In the genomic region with DNA sequence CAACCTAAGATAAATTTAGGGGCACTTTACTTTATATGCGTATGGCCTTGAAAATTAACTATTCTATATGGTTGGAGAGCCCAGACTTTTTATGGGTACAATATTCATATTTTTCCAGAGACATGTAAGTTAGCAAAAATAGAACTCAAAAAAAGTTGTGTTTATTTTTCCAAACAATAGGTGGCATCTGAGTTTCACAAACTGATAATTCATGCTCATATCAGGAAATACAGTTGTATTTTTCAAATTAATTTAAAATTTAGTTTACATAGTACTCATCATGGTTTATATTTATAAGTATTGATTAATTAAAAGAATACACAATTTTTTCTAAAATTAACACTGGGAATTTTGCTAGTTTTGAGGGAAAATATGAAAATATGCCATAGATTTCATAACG, we compare ENCODE assay signal across 16 cellular contexts. TPM values are rescaled to one million over a fixed set of nuclear protein-coding genes. Genes with fewer than 3 reads are reported as not detected.
DNase-seq lines count a peak whose midpoint lies in the region; ATAC-seq and TF ChIP-seq lines count a peak whose summit lies in the region.
"Had no signal": no experiment of that assay in that cellular context is flagged by ENCODE, and none has a peak within 500 bp of the region (broad histone marks: within the 10 kb centered on the region; RNA-seq: fewer than 3 reads in every experiment).

No MANE protein-coding gene starts in this region.

- 90% methylated on average over 2 of the region's 2 CpGs for WGBS in mammary epithelial cell (ENCODE audit: low coverage, missing lambda C conversion rate)

- H3K27me3 ChIP-seq in breast epithelium (no peaks in the 10 kb centered on the region), mammary epithelial cell (ENCODE audit: insufficient read depth, low read length) (no peaks in the 10 kb centered on the region), thoracic aorta (replicated peaks; ENCODE audit: insufficient read depth) (no peaks in the 10 kb centered on the region)
- H3K27me3 ChIP-seq: vagina had no signal

- no peak overlapping the region for H2AFZ ChIP-seq in mammary epithelial cell (ENCODE audit: low read depth, low read length)

- ATAC-seq in thoracic aorta (ENCODE audit: insufficient number of reproducible peaks, low FRiP score, low read depth) (no peak), WTC11 (no peak)

- dilution Hi-C loops in mammary epithelial cell (cut with HindIII; ENCODE audit: low sequenced_read_pairs) = no loop called here

- H3K36me3 ChIP-seq in breast epithelium (no peaks in the 10 kb centered on the region), mammary epithelial cell (ENCODE audit: insufficient read depth, low read length) (no peaks in the 10 kb centered on the region), thoracic aorta (no peaks in the 10 kb centered on the region)
- H3K36me3 ChIP-seq: vagina had no signal

- H3K4me2 ChIP-seq in mammary epithelial cell (ENCODE audit: insufficient read depth, low read depth, low read length) = no peak overlapping the region

- TF ChIP-seq POLR2A in breast epithelium (IDR thresholded peaks at IDR 0.05) = no peak

- intact Hi-C loops in MCF 10A (cut with micrococcal nuclease) = loop anchor here (1.0 to 10.0 kb wide), 6 partner anchors 93 to 918 kb away; no protein-coding TSS in a partner anchor
- intact Hi-C loops in breast epithelium (cut with DNase I; ENCODE audit: low total_unique reads) = no loop called here
- intact Hi-C loops in mammary epithelial cell (cut with micrococcal nuclease) = loop anchor here (1.0 to 10.0 kb wide), 2 partner anchors 331 to 916 kb away; no protein-coding TSS in a partner anchor

- H3K4me3 ChIP-seq in breast epithelium (no peak overlapping the region), mammary epithelial cell (replicated peaks in 1 of 3; ENCODE audit: insufficient read depth in 1 of 3, low read depth in 2 of 3, low read length in 3 of 3) (no peak overlapping the region), thoracic aorta (no peak overlapping the region)
- H3K4me3 ChIP-seq: vagina had no signal

- H3K36me3 Mint-ChIP-seq in MCF 10A (ENCODE audit: insufficient read depth, unreplicated experiment) (no peaks in the 10 kb centered on the region), WTC11 (no peaks in the 10 kb centered on the region)

- DNase-seq in MCF 10A (ENCODE audit: unreplicated experiment) (no peak), breast epithelium (ENCODE audit: low spot score in 2 of 2) (no peak), MV-4-11 (lab: John Stamatoyannopoulos, UW) (peak; percentile 13), mammary epithelial cell (no peak), thoracic aorta (ENCODE audit: low spot score) (no peak), SKM-1 (lab: John Stamatoyannopoulos, UW; ENCODE audit: unreplicated experiment) (no peak), WTC11 (ENCODE audit: low spot score) (no peak)
- DNase-seq in central memory CD4-positive, alpha-beta T cell = no peak
- DNase-seq: activated gamma-delta T cell; HCEC 1CT; head of caudate nucleus; kidney glomerular epithelial cell; NCI-H524; SHP77; stimulated activated CD4-positive, alpha-beta T cell treated with anti-CD3 and anti-CD28 coated beads, Interleukin-1b, Interleukin-23, amount 100 ng/mL, for 48 hours had no signal

- H4K20me1 ChIP-seq in mammary epithelial cell (ENCODE audit: insufficient read depth, low read length) = no peaks in the 10 kb centered on the region

- no peaks in the 10 kb centered on the region for H3K9me3 Mint-ChIP-seq in MCF 10A (ENCODE audit: unreplicated experiment)
- H3K9me3 Mint-ChIP-seq in WTC11 = no peaks in the 10 kb centered on the region

- POLR2A ChIA-PET in MCF 10A (lab: Yijun Ruan, JAX) = no interaction called here
- POLR2A ChIA-PET in WTC11 (lab: Charles Lee) = no interaction called here

- peak; percentile 47 for TF ChIP-seq CTCF in MCF 10A (IDR thresholded peaks at IDR 0.05; ENCODE audit: unreplicated experiment)
- TF ChIP-seq CTCF in breast epithelium (IDR thresholded peaks at IDR 0.05) = no peak
- peak; percentile 21 to 42 for TF ChIP-seq CTCF in mammary epithelial cell (conservative IDR thresholded peaks at IDR 0.05 in 1 of 2, IDR thresholded peaks at IDR 0.05 in 1 of 2; ENCODE audit: extremely low read depth in 1 of 2, insufficient read depth in 1 of 2, low read depth in 1 of 2, low read length in 2 of 2)
- peak; percentile 15 for TF ChIP-seq CTCF in thoracic aorta (IDR thresholded peaks at IDR 0.05)
- TF ChIP-seq CTCF in WTC11 (IDR thresholded peaks at IDR 0.05) = no peak

- H3K27ac ChIP-seq in breast epithelium (no peak overlapping the region), mammary epithelial cell (ENCODE audit: insufficient read depth, low read depth, low read length) (no peak overlapping the region), thoracic aorta (no peak overlapping the region)
- H3K27ac ChIP-seq: vagina had no signal

- BruUV-seq in MCF 10A (replicated peaks; lab: Mats Ljungman, UMichigan) (no TSS peak), mammary epithelial cell (replicated peaks; lab: Mats Ljungman, UMichigan) (no TSS peak)

- peaks cover 23% of the 10 kb centered on the region for H3K27me3 Mint-ChIP-seq in MCF 10A (ENCODE audit: insufficient read depth, unreplicated experiment)
- no peaks in the 10 kb centered on the region for H3K27me3 Mint-ChIP-seq in WTC11 (ENCODE audit: low read depth)

- H3K4me1 ChIP-seq in breast epithelium (no peaks in the 10 kb centered on the region), mammary epithelial cell (ENCODE audit: insufficient read depth, low read length) (no peaks in the 10 kb centered on the region), thoracic aorta (ENCODE audit: control insufficient read depth in 1 of 2, low read depth in 2 of 2) (no peaks in the 10 kb centered on the region)
- H3K4me1 ChIP-seq: vagina had no signal

- H3K79me2 ChIP-seq in mammary epithelial cell (ENCODE audit: insufficient read depth, low read length) = no peaks in the 10 kb centered on the region

- CTCF ChIA-PET in MCF 10A (lab: Yijun Ruan, JAX) (interaction anchor here (1.0 to 1.7 kb wide), 3 partner anchors 39 to 917 kb away, joined by 4 to 7 read pairs (median 6); no protein-coding TSS in a partner anchor), mammary epithelial cell (lab: Charles Lee; ENCODE audit: low non-redundant PET) (no interaction called here), WTC11 (lab: Charles Lee) (no interaction called here)

- H3K27ac Mint-ChIP-seq in MCF 10A (ENCODE audit: low read depth, unreplicated experiment) (no peak overlapping the region), WTC11 (no peak overlapping the region)

- H3K4me3 Mint-ChIP-seq in MCF 10A (ENCODE audit: unreplicated experiment) = no peak overlapping the region
- no peak overlapping the region for H3K4me3 Mint-ChIP-seq in WTC11

- H3K9me3 ChIP-seq in breast epithelium = no peaks in the 10 kb centered on the region
- H3K9me3 ChIP-seq in mammary epithelial cell (replicated peaks; ENCODE audit: insufficient read depth, low read length) = no peaks in the 10 kb centered on the region
- H3K9me3 ChIP-seq in thoracic aorta = no peaks in the 10 kb centered on the region
- H3K9me3 ChIP-seq: vagina had no signal

- H3K4me1 Mint-ChIP-seq in MCF 10A (ENCODE audit: insufficient read depth, unreplicated experiment) = no peaks in the 10 kb centered on the region
- no peaks in the 10 kb centered on the region for H3K4me1 Mint-ChIP-seq in WTC11

- in situ Hi-C loops in mammary epithelial cell (cut with MboI; ENCODE audit: low sequenced_read_pairs in 2 of 2) = no loop called here

- no peak overlapping the region for H3K9ac ChIP-seq in mammary epithelial cell (ENCODE audit: insufficient read depth, low read length)

TF ChIP-seq in WTC11, 78 proteins besides CTCF, POLR2A, EP300 and RAD21 (continues in another document):
- TF ChIP-seq ZNF232 (CRISPR knock-in tag; IDR thresholded peaks at IDR 0.05) (no peak), ZNF671 (CRISPR knock-in tag; IDR thresholded peaks at IDR 0.05) (no peak), ESRRA (CRISPR knock-in tag; IDR thresholded peaks at IDR 0.05; ENCODE audit: borderline replicate concordance) (no peak), ZNF396 (CRISPR knock-in tag; IDR thresholded peaks at IDR 0.05; ENCODE audit: borderline replicate concordance) (no peak), JUN (CRISPR knock-in tag; IDR thresholded peaks at IDR 0.05) (no peak)
- TF ChIP-seq, protein P1, sequence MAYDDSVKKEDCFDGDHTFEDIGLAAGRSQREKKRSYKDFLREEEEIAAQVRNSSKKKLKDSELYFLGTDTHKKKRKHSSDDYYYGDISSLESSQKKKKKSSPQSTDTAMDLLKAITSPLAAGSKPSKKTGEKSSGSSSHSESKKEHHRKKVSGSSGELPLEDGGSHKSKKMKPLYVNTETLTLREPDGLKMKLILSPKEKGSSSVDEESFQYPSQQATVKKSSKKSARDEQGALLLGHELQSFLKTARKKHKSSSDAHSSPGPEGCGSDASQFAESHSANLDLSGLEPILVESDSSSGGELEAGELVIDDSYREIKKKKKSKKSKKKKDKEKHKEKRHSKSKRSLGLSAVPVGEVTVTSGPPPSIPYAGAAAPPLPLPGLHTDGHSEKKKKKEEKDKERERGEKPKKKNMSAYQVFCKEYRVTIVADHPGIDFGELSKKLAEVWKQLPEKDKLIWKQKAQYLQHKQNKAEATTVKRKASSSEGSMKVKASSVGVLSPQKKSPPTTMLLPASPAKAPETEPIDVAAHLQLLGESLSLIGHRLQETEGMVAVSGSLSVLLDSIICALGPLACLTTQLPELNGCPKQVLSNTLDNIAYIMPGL (CRISPR knock-in tag; IDR thresholded peaks at IDR 0.05) = no peak
- TF ChIP-seq, protein P2, sequence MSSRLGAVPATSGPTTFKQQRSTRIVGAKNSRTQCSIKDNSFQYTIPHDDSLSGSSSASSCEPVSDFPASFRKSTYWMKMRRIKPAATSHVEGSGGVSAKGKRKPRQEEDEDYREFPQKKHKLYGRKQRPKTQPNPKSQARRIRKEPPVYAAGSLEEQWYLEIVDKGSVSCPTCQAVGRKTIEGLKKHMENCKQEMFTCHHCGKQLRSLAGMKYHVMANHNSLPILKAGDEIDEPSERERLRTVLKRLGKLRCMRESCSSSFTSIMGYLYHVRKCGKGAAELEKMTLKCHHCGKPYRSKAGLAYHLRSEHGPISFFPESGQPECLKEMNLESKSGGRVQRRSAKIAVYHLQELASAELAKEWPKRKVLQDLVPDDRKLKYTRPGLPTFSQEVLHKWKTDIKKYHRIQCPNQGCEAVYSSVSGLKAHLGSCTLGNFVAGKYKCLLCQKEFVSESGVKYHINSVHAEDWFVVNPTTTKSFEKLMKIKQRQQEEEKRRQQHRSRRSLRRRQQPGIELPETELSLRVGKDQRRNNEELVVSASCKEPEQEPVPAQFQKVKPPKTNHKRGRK (CRISPR knock-in tag; IDR thresholded peaks at IDR 0.05; ENCODE audit: borderline replicate concordance) = no peak

RNA-seq across cellular contexts. Expression of a gene that starts 34.6 kb away (rescaled TPM):
- total RNA-seq in MCF 10A (2022) (not detected in 2 replicates), breast epithelium (under 1 TPM in 2 of 3 donors, not detected in 1; 0.32 to 0.73 TPM), mammary epithelial cell (1 to 10 TPM in 1 of 2 donors, under 1 TPM in 1; 0.35 to 1.7 TPM), thoracic aorta (under 1 TPM in 1 of 2 donors, not detected in 1; 0.68 TPM), WTC11 (2021) (1.7 to 3.5 TPM (median 1.9 TPM) in 3 replicates)
- polyA plus RNA-seq in mammary epithelial cell = 0.26 TPM
- polyA minus RNA-seq in mammary epithelial cell = not detected

Comparison
In these comparisons a context has a peak if more than half of its experiments do, and no peak if none do; other contexts are left out.
1. CTCF ChIP-seq: peak in MCF 10A (single experiment), mammary epithelial cell (2 of 2) and thoracic aorta (single experiment); none in breast epithelium (0 of 3) and WTC11 (single experiment).